ENCODE assay signal across 7 cellular contexts in genomic region chr20:41249371-41249770, GRCh38.
DNase-seq lines count a peak whose midpoint lies in the region; ATAC-seq lines count a peak whose summit lies in the region.

No MANE protein-coding gene starts in this region.

- intact Hi-C loops in right cardiac atrium (cut with DNase I) = loop anchor here (5.0 to 10.0 kb wide), 2 partner anchors 68 to 85 kb away; partner anchors contain the start of gene ZHX3 (in 1 of the 4)

- no peaks in the 10 kb centered on the region for H3K27me3 ChIP-seq in right cardiac atrium (ENCODE audit: control insufficient read depth, insufficient read depth)

- H3K27ac ChIP-seq in right cardiac atrium (ENCODE audit: low read length) = peak overlapping the region; percentile 98

- H3K4me3 ChIP-seq in right cardiac atrium (ENCODE audit: low read length) (no peak overlapping the region), skeletal muscle cell (ENCODE audit: low read depth, low read length) (peak overlapping the region; percentile 0)

- ATAC-seq in HG02678 (IDR thresholded peaks at IDR 0.05; ENCODE audit: unreplicated experiment) = peak; percentile 62
- ATAC-seq in right cardiac atrium = peak; percentile 88 to 93
- ATAC-seq in GM19467 (IDR thresholded peaks at IDR 0.05; ENCODE audit: unreplicated experiment) = no peak

- no peaks in the 10 kb centered on the region for H3K9me3 ChIP-seq in right cardiac atrium (ENCODE audit: control insufficient read depth, low read length)

- WGBS in right cardiac atrium = 28% methylated on average over 5 of the region's 5 CpGs

- peak; percentile 95 for DNase-seq in amniotic epithelial cell (ENCODE audit: low read depth)
- peak; percentile 87 to 92 (median 87) for DNase-seq in right cardiac atrium
- DNase-seq in skeletal muscle cell (ENCODE audit: low read depth) = peak; percentile 88
- DNase-seq in NCI-H774 (lab: John Stamatoyannopoulos, UW) = no peak
- no peak for DNase-seq in NCI-H510A treated with DMSO at 0.1 percent for 48 hours (lab: John Stamatoyannopoulos, UW)

- H3K4me1 ChIP-seq in right cardiac atrium (ENCODE audit: control insufficient read depth, insufficient read depth, low read length) = peaks cover 32% of the 10 kb centered on the region

Comparison
In these comparisons a context has a peak if more than half of its experiments do, and no peak if none do; other contexts are left out.
1. DNase-seq: peak in amniotic epithelial cell (single experiment), right cardiac atrium (3 of 3) and skeletal muscle cell (single experiment); none in NCI-H774 (single experiment) and NCI-H510A treated with DMSO at 0.1 percent for 48 hours (single experiment).